ENCODE assay signal across 8 cellular contexts in the genomic region with DNA sequence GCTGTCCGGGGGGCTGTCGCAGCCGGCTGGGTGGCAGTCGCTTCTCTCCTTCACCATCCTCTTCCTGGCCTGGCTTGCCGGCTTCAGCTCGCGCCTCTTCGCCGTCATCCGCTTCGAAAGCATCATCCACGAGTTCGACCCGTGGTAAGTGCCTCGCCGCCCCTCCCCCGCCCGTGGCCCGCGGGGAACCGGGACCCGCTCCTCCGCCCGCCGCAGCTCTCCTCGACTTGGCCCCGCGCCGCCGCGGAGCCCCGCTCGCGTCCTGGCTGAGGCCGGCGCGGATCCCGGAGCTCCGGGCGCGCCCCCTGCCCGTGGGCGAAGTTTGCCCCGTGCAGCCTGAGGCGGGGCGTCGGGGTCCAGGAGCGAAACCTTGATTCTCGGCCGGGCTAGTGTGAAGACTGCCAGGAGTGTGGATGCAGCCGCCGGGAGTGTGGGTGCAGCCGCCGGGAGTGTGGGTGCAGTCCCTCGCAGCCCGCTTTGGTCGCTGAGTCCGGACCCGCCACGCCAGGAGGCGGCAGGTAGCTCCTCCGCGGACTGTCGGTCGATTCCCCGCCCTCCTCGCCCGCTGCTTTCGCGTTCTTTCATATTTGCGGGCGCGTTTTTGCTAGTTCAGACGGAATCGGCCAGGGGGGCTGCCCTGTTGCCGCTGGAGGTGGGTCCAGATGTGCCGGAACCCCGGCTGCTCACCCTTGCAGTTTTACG. TPM values are rescaled to one million over a fixed set of nuclear protein-coding genes. Genes with fewer than 3 reads are reported as not detected.
DNase-seq lines count a peak whose midpoint lies in the region; ATAC-seq and TF ChIP-seq lines count a peak whose summit lies in the region.

No MANE protein-coding gene starts in this region.

- H3K4me1 ChIP-seq in CD8-positive, alpha-beta T cell (ENCODE audit: insufficient read depth, low read length), result peaks cover 32% of the 10 kb centered on the region

- peak overlapping the region; percentile 97 for H3K27ac Mint-ChIP-seq in CD8-positive, alpha-beta T cell
- H3K27ac Mint-ChIP-seq in activated CD4-positive, alpha-beta T cell treated with anti-CD3 and anti-CD28 coated beads, Interleukin-2, amount 10 ng/mL, durations not matched to agents 7 days and 5 days, result peak overlapping the region; percentile 98

- no peaks in the 10 kb centered on the region for H3K9me3 Mint-ChIP-seq in CD8-positive, alpha-beta T cell
- H3K9me3 Mint-ChIP-seq in activated CD4-positive, alpha-beta T cell treated with anti-CD3 and anti-CD28 coated beads, Interleukin-2, amount 10 ng/mL, durations not matched to agents 7 days and 5 days, result no peaks in the 10 kb centered on the region

- no peaks in the 10 kb centered on the region for H3K27me3 ChIP-seq in CD8-positive, alpha-beta T cell (ENCODE audit: insufficient read depth, low read length)
- H3K27me3 ChIP-seq in dorsolateral prefrontal cortex, result no peaks in the 10 kb centered on the region

- DNase-seq in CD8-positive, alpha-beta T cell, result peak; percentile 31 to 68 (median 57)
- peak; percentile 67 for DNase-seq in activated CD4-positive, alpha-beta T cell treated with anti-CD3 and anti-CD28 coated beads, Interleukin-2, amount 10 ng/mL, durations not matched to agents 7 days and 5 days
- DNase-seq in dorsolateral prefrontal cortex, result peak in 8 of 10 donors; percentile 30 to 66 (median 44)
- DNase-seq in medulla oblongata (ENCODE audit: extremely low spot score), result peak; percentile 43
- peak; percentile 34 for DNase-seq in stimulated activated CD8-positive, alpha-beta memory T cell treated with anti-CD3 and anti-CD28 coated beads, Interleukin-12 subunit alpha, Interleukin-12 subunit beta, amount 100 ng/mL, for 4 hours (ENCODE audit: low read depth)
- DNase-seq in NCI-H1694 (lab: John Stamatoyannopoulos, UW), result no peak

- POLR2A ChIA-PET in CD8-positive, alpha-beta T cell (lab: Charles Lee), result interaction anchor here (0.6 to 4.3 kb wide), 28 partner anchors 9 to 1152 kb away, joined by 3 to 87 read pairs (median 4); a partner anchor contains a TSS
- POLR2A ChIA-PET in activated CD4-positive, alpha-beta T cell treated with anti-CD3 and anti-CD28 coated beads, Interleukin-2, amount 10 ng/mL, durations not matched to agents 7 days and 5 days (lab: Charles Lee), result interaction anchor here (0.9 to 1.4 kb wide), 7 partner anchors 11 to 770 kb away, joined by 3 to 5 read pairs (median 4); no protein-coding TSS in a partner anchor

- H3K27ac ChIP-seq in CD8-positive, alpha-beta T cell (ENCODE audit: low read depth, low read length), result peak overlapping the region; percentile 86
- peak overlapping the region; percentile 65 to 100 (median 99) for H3K27ac ChIP-seq in dorsolateral prefrontal cortex

- no peak for ATAC-seq in CD8-positive, alpha-beta T cell
- ATAC-seq in GM21390 (IDR thresholded peaks at IDR 0.05; ENCODE audit: unreplicated experiment), result peak; percentile 3

- H3K36me3 Mint-ChIP-seq in CD8-positive, alpha-beta T cell, result peaks cover 17% of the 10 kb centered on the region
- H3K36me3 Mint-ChIP-seq in activated CD4-positive, alpha-beta T cell treated with anti-CD3 and anti-CD28 coated beads, Interleukin-2, amount 10 ng/mL, durations not matched to agents 7 days and 5 days (ENCODE audit: low read depth), result peaks cover 25% of the 10 kb centered on the region

- peaks cover 42% of the 10 kb centered on the region for H3K4me1 Mint-ChIP-seq in CD8-positive, alpha-beta T cell (ENCODE audit: low read depth)
- H3K4me1 Mint-ChIP-seq in activated CD4-positive, alpha-beta T cell treated with anti-CD3 and anti-CD28 coated beads, Interleukin-2, amount 10 ng/mL, durations not matched to agents 7 days and 5 days, result peaks cover 27% of the 10 kb centered on the region

- no peak for TF ChIP-seq EP300 in Ishikawa (IDR thresholded peaks at IDR 0.05; ENCODE audit: borderline replicate concordance)

- H3K4me3 ChIP-seq in CD8-positive, alpha-beta T cell (ENCODE audit: low read depth, low read length), result peak overlapping the region; percentile 70
- H3K4me3 ChIP-seq in dorsolateral prefrontal cortex, result peak overlapping the region; percentile 61 to 99 (median 91)

- H3K36me3 ChIP-seq in CD8-positive, alpha-beta T cell (ENCODE audit: insufficient read depth, low read length), result no peaks in the 10 kb centered on the region

- H3K4me3 Mint-ChIP-seq in CD8-positive, alpha-beta T cell, result peak overlapping the region; percentile 99
- H3K4me3 Mint-ChIP-seq in activated CD4-positive, alpha-beta T cell treated with anti-CD3 and anti-CD28 coated beads, Interleukin-2, amount 10 ng/mL, durations not matched to agents 7 days and 5 days, result no peak overlapping the region

- TF ChIP-seq RAD21 in Ishikawa (IDR thresholded peaks at IDR 0.05; ENCODE audit: low read depth), result no peak

- no peaks in the 10 kb centered on the region for H3K9me3 ChIP-seq in CD8-positive, alpha-beta T cell (ENCODE audit: low read length)

- no peak for TF ChIP-seq CTCF in CD8-positive, alpha-beta T cell (IDR thresholded peaks at IDR 0.05)
- TF ChIP-seq CTCF in dorsolateral prefrontal cortex (IDR thresholded peaks at IDR 0.05 in 54 of 56, conservative IDR thresholded peaks at IDR 0.05 in 2 of 56; ENCODE audit: low read depth in 1 of 56, partially characterized antibody in 56 of 56), result peak in 8 of 56 donors; percentile 6 to 35 (median 14)

- no peaks in the 10 kb centered on the region for H3K27me3 Mint-ChIP-seq in CD8-positive, alpha-beta T cell (ENCODE audit: low read depth)
- H3K27me3 Mint-ChIP-seq in activated CD4-positive, alpha-beta T cell treated with anti-CD3 and anti-CD28 coated beads, Interleukin-2, amount 10 ng/mL, durations not matched to agents 7 days and 5 days, result no peaks in the 10 kb centered on the region

- intact Hi-C loops in CD8-positive, alpha-beta T cell (cut with DNase I, micrococcal nuclease), result loop anchor here (1.0 to 10.0 kb wide), 8 partner anchors 8 to 1901 kb away; a partner anchor contains a TSS
- intact Hi-C loops in dorsolateral prefrontal cortex (cut with DNase I), result loop anchor here in 1 of 2 donors (5.0 kb wide), 1 partner anchor 574 kb away; a partner anchor contains a TSS

- CTCF ChIA-PET in CD8-positive, alpha-beta T cell (lab: Charles Lee), result interaction anchor here (0.8 to 3.7 kb wide), 10 partner anchors 11 to 306 kb away, joined by 3 to 14 read pairs (median 6); no protein-coding TSS in a partner anchor
- CTCF ChIA-PET in activated CD4-positive, alpha-beta T cell treated with anti-CD3 and anti-CD28 coated beads, Interleukin-2, amount 10 ng/mL, durations not matched to agents 7 days and 5 days (lab: Charles Lee), result interaction anchor here (0.6 to 1.8 kb wide), 8 partner anchors 11 to 904 kb away, joined by 3 to 6 read pairs (median 4); no protein-coding TSS in a partner anchor

TF ChIP-seq in Ishikawa, 13 proteins besides CTCF, POLR2A, EP300 and RAD21:
- TF ChIP-seq, protein P1, sequence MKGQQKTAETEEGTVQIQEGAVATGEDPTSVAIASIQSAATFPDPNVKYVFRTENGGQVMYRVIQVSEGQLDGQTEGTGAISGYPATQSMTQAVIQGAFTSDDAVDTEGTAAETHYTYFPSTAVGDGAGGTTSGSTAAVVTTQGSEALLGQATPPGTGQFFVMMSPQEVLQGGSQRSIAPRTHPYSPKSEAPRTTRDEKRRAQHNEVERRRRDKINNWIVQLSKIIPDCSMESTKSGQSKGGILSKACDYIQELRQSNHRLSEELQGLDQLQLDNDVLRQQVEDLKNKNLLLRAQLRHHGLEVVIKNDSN (IDR thresholded peaks at IDR 0.05), result no peak
- TF ChIP-seq YY1 (IDR thresholded peaks at IDR 0.05; ENCODE audit: low read depth), result peak; percentile 29; the same call in 1 of the 2 replicates
- TF ChIP-seq, protein P2, sequence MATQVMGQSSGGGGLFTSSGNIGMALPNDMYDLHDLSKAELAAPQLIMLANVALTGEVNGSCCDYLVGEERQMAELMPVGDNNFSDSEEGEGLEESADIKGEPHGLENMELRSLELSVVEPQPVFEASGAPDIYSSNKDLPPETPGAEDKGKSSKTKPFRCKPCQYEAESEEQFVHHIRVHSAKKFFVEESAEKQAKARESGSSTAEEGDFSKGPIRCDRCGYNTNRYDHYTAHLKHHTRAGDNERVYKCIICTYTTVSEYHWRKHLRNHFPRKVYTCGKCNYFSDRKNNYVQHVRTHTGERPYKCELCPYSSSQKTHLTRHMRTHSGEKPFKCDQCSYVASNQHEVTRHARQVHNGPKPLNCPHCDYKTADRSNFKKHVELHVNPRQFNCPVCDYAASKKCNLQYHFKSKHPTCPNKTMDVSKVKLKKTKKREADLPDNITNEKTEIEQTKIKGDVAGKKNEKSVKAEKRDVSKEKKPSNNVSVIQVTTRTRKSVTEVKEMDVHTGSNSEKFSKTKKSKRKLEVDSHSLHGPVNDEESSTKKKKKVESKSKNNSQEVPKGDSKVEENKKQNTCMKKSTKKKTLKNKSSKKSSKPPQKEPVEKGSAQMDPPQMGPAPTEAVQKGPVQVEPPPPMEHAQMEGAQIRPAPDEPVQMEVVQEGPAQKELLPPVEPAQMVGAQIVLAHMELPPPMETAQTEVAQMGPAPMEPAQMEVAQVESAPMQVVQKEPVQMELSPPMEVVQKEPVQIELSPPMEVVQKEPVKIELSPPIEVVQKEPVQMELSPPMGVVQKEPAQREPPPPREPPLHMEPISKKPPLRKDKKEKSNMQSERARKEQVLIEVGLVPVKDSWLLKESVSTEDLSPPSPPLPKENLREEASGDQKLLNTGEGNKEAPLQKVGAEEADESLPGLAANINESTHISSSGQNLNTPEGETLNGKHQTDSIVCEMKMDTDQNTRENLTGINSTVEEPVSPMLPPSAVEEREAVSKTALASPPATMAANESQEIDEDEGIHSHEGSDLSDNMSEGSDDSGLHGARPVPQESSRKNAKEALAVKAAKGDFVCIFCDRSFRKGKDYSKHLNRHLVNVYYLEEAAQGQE (IDR thresholded peaks at IDR 0.05; ENCODE audit: low read depth), result no peak
- no peak for TF ChIP-seq NFIC (IDR thresholded peaks at IDR 0.05)
TF ChIP-seq in Ishikawa: peak in this region for 1.

RNA-seq across cellular contexts. Expression of a gene that starts 0.6 kb away (rescaled TPM):
- total RNA-seq in CD8-positive, alpha-beta T cell, result 10 to 100 TPM; 80.4 to 85.7 TPM
- 100 to 1,000 TPM; 143 to 178 TPM for total RNA-seq in activated CD4-positive, alpha-beta T cell treated with anti-CD3 and anti-CD28 coated beads, Interleukin-2, amount 10 ng/mL, durations not matched to agents 7 days and 5 days
- 10 to 100 TPM; 36.5 to 71.7 (median 52.9) TPM for total RNA-seq in dorsolateral prefrontal cortex
